In the genomic region with DNA sequence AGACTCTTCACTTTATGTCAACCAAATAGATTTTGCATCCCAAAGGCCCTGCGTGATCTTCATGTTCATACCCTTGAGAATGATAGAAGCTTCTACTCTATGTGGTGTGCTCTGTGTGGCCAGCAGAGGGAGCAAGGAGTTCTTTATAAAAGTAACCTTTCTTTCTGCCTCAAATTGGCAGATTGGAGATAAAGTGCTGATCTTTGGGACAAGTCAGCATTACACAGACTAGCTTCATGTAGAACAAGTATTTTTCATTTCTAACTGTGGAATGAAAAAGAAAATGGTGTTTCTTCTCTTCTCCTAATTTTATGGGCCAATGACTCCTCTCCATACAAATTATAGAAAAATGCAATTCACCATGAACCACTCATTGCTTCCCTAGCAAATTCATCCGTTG, we compare ENCODE assay signal across 9 cellular contexts.
DNase-seq lines count a peak whose midpoint lies in the region; ATAC-seq, FAIRE-seq and TF ChIP-seq lines count a peak whose summit lies in the region.
"Had no signal": no experiment of that assay in that cellular context is flagged by ENCODE, and none has a peak within 500 bp of the region (broad histone marks: within the 10 kb centered on the region; RNA-seq: fewer than 3 reads in every experiment).

No MANE protein-coding gene starts in this region.

- FAIRE-seq in A204.1 (lab: Jason Lieb, UNC) (peak; percentile 79), K562 (lab: Jason Lieb, UNC) (no peak)
- FAIRE-seq: colon had no signal

- TF ChIP-seq CTCF in GM10266 (IDR thresholded peaks at IDR 0.05; ENCODE audit: control insufficient read depth, insufficient read depth, low read depth, missing control alignments) (peak; percentile 77), K562 (IDR thresholded peaks at IDR 0.05 in 2 of 3, conservative IDR thresholded peaks at IDR 0.05 in 1 of 3; ENCODE audit: insufficient read depth in 2 of 3, low read depth in 1 of 3, low read length in 3 of 3) (peak in 2 of 3 experiments; percentile 42 to 43; a peak in 4 of 6 replicates)

- WGBS in K562 (ENCODE audit: insufficient coverage, low coverage, missing lambda C conversion rate): 3% methylated on average over 2 of the region's 2 CpGs

- H3K9me1 ChIP-seq in K562 (ENCODE audit: control insufficient read depth, insufficient read depth, low read length): no peaks in the 10 kb centered on the region

- intact Hi-C loops in K562 (cut with micrococcal nuclease): loop anchor here (10.0 kb wide), 1 partner anchor 224 kb away; no protein-coding TSS in a partner anchor

- no peak overlapping the region for H3K4me2 ChIP-seq in K562 (ENCODE audit: insufficient read depth, low read length)

- H3K4me3 ChIP-seq in K562: no peak overlapping the region

- H3K79me2 ChIP-seq in K562 (ENCODE audit: control insufficient read depth, insufficient read depth, low read length): no peaks in the 10 kb centered on the region

- POLR2A ChIA-PET in K562 (lab: Yijun Ruan, JAX): interaction anchor here (0.6 kb wide), 1 partner anchor 444 kb away, joined by 3 read pairs; no protein-coding TSS in a partner anchor

- H3K27me3 ChIP-seq in K562 (ENCODE audit: control insufficient read depth in 2 of 2, insufficient read depth in 2 of 2, low read length in 2 of 2): no peaks in the 10 kb centered on the region

- no peak overlapping the region for H3K9ac ChIP-seq in K562 (ENCODE audit: insufficient read depth in 1 of 2, low read depth in 2 of 2, low read length in 2 of 2)

- peak; percentile 8 to 34; a peak in 2 of 4 replicates for TF ChIP-seq RAD21 in K562 (CRISPR knock-in tag; conservative IDR thresholded peaks at IDR 0.05 in 1 of 2, IDR thresholded peaks at IDR 0.05 in 1 of 2)

- H3K4me1 ChIP-seq in K562 (replicated peaks in 1 of 2; ENCODE audit: control insufficient read depth in 2 of 2, insufficient read depth in 2 of 2, low read length in 2 of 2): no peaks in the 10 kb centered on the region

- BruUV-seq in K562 (replicated peaks; lab: Mats Ljungman, UMichigan): no TSS peak

- TF ChIP-seq EP300 in K562 (IDR thresholded peaks at IDR 0.05; ENCODE audit: low read length): no peak

- CTCF ChIA-PET in K562 (lab: Yijun Ruan, JAX; ENCODE audit: low intra/inter-chr PET ratio): interaction anchor here (0.5 kb wide), 1 partner anchor 1309 kb away, joined by 3 read pairs; a partner anchor contains a TSS

- no peak overlapping the region for H3K27ac ChIP-seq in K562 (ENCODE audit: extremely low read depth, low read depth, low read length)

- no peaks in the 10 kb centered on the region for H4K20me1 ChIP-seq in K562 (replicated peaks; ENCODE audit: control insufficient read depth, insufficient read depth, low read length)

- no peaks in the 10 kb centered on the region for H3K36me3 ChIP-seq in K562 (ENCODE audit: control insufficient read depth, insufficient read depth, low read length)

- H2AFZ ChIP-seq in K562 (ENCODE audit: low read depth, low read length): no peak overlapping the region

- no peaks in the 10 kb centered on the region for H3K9me3 ChIP-seq in K562 (replicated peaks; ENCODE audit: control insufficient read depth, insufficient read depth, low read depth, low read length)

- ATAC-seq in HG02798 (IDR thresholded peaks at IDR 0.05; ENCODE audit: poor library complexity, unreplicated experiment) (peak; percentile 59), K562 (no peak)

- TF ChIP-seq POLR2A in K562 (conservative IDR thresholded peaks at IDR 0.05): no peak

- DNase-seq in GM10266 (ENCODE audit: extremely low spot score) (peak; percentile 17), NCI-H526 treated with DMSO at 0.1 percent for 48 hours (lab: John Stamatoyannopoulos, UW) (peak; percentile 6), K562 (ENCODE audit: extremely low read depth in 1 of 4, low spot score in 3 of 4) (peak; percentile 7 to 14 (median 11)), inferior parietal cortex (ENCODE audit: extremely low spot score) (peak; percentile 81), NCI-H1092 treated with DMSO at 0.1 percent for 48 hours (lab: John Stamatoyannopoulos, UW) (no peak)
- peak; percentile 26 for DNase-seq in stimulated activated CD4-positive, alpha-beta T cell treated with anti-CD3 and anti-CD28 coated beads, Interleukin-4, amount 100 ng/mL, for 24 hours

- in situ Hi-C loops in K562 (cut with MboI): no loop called here

TF ChIP-seq in K562, 482 proteins besides CTCF, POLR2A, EP300 and RAD21:
- TF ChIP-seq ZNF12 (CRISPR knock-in tag; IDR thresholded peaks at IDR 0.05) (no peak), ZFP30 (CRISPR knock-in tag; IDR thresholded peaks at IDR 0.05; ENCODE audit: borderline replicate concordance) (no peak), ZNF707 (CRISPR knock-in tag; conservative IDR thresholded peaks at IDR 0.05) (no peak), TAF15 (IDR thresholded peaks at IDR 0.05; ENCODE audit: low read depth, low read length) (no peak), ZNF77 (CRISPR knock-in tag; IDR thresholded peaks at IDR 0.05) (no peak), HEY1 (CRISPR knock-in tag; IDR thresholded peaks at IDR 0.05; ENCODE audit: borderline replicate concordance) (no peak), ZNF140 (CRISPR knock-in tag; IDR thresholded peaks at IDR 0.05) (no peak)
